Comparison of ENCODE assay signal across 8 cellular contexts in the genomic region with DNA sequence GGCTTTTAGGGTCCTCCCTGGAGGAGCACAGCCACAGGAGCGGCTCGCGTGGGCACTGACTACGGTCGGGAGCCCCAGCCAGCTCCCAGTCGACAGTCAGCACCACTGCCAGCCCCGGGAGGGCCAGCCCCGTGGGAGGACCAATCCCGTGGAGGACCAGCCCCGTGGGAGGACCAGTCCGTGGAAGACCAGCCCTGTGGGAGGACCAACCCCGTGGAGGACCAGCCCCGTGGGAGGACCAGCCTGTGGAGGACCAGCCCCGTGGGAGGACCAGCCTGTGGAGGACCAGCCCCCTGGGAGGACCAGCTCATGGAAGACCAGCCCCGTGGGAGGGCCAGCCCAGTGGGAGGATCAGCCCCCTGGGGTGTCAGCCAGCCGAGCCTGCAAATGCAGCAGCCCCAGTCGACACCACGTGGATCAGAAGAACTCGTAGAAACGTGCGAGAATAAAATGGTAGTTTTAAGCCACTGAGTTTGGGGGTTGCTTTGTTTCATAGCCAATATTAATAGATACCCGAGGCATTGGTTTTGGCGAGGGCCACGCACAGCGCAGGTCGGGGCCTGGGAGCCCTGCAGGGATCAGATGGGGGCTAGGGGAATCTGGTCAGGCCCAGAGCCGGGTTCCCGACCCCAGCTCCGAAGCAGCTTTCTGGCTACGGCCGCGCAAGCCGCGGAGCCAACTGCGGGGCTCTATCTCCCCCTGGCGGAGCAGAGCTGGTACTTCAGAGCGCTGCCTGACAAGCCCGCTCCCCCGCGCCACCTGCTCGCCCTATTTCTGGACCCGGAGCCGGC.
DNase-seq lines count a peak whose midpoint lies in the region; ATAC-seq and TF ChIP-seq lines count a peak whose summit lies in the region.

No MANE protein-coding gene starts in this region.

- no peaks in the 10 kb centered on the region for H3K36me3 Mint-ChIP-seq in activated naive CD4-positive, alpha-beta T cell treated with anti-CD3 and anti-CD28 coated beads for 36 hours (ENCODE audit: low read depth)

- H3K79me1 ChIP-seq in trophoblast cell (ENCODE audit: low read length) = no peaks in the 10 kb centered on the region

- no peak overlapping the region for H3K23ac ChIP-seq in trophoblast cell (ENCODE audit: low read length)

- CTCF ChIA-PET in activated naive CD4-positive, alpha-beta T cell treated with anti-CD3 and anti-CD28 coated beads for 36 hours (lab: Charles Lee) = interaction anchor here (0.6 to 3.3 kb wide), 28 partner anchors 8 to 731 kb away, joined by 3 to 16 read pairs (median 3); no protein-coding TSS in a partner anchor

- no peak overlapping the region for H4K91ac ChIP-seq in trophoblast cell (ENCODE audit: low read depth, low read length)

- H3K27ac Mint-ChIP-seq in activated naive CD4-positive, alpha-beta T cell treated with anti-CD3 and anti-CD28 coated beads for 36 hours = no peak overlapping the region

- ATAC-seq in DND-41 (ENCODE audit: insufficient read depth, low read depth) (peak; percentile 89), GM21619 (IDR thresholded peaks at IDR 0.05; ENCODE audit: unreplicated experiment) (peak; percentile 96)

- TF ChIP-seq CTCF in DND-41 (IDR thresholded peaks at IDR 0.05; ENCODE audit: borderline replicate concordance, extremely low read depth, low read length, poor library complexity, severe bottlenecking) (peak; percentile 67), tibial nerve (IDR thresholded peaks at IDR 0.05) (peak; percentile 85 to 98 (median 94))

- no peak overlapping the region for H2BK12ac ChIP-seq in trophoblast cell (ENCODE audit: low read length)

- H2BK120ac ChIP-seq in trophoblast cell (ENCODE audit: insufficient read depth, low read length, poor library complexity) = no peak overlapping the region

- H3K27me3 ChIP-seq in DND-41 (ENCODE audit: insufficient read depth, low read length, poor library complexity) = peaks cover 19% of the 10 kb centered on the region
- no peaks in the 10 kb centered on the region for H3K27me3 ChIP-seq in trophoblast cell (ENCODE audit: insufficient read depth, low read length)
- H3K27me3 ChIP-seq in tibial nerve = no peaks in the 10 kb centered on the region

- DNase-seq in DND-41 (peak; percentile 52), KBM-7 (peak; percentile 80), SK-MEL-5 (ENCODE audit: low read depth, low spot score) (peak; percentile 64), globus pallidus (ENCODE audit: low spot score) (peak; percentile 71), trophoblast cell (peak; percentile 36 to 74), tibial nerve (ENCODE audit: low spot score in 2 of 2) (peak; percentile 40 to 48)
- DNase-seq in activated naive CD4-positive, alpha-beta T cell treated with anti-CD3 and anti-CD28 coated beads for 36 hours = peak; percentile 74

- TF ChIP-seq EP300 in tibial nerve (IDR thresholded peaks at IDR 0.05) = no peak

- H3K4me2 ChIP-seq in DND-41 (ENCODE audit: insufficient read depth, low read length) (no peak overlapping the region; the same call in 1 of the 2 replicates), trophoblast cell (ENCODE audit: low read length) (peak overlapping the region; percentile 67)

- no peaks in the 10 kb centered on the region for H3K79me2 ChIP-seq in DND-41 (ENCODE audit: insufficient read depth, low read length)
- no peaks in the 10 kb centered on the region for H3K79me2 ChIP-seq in trophoblast cell (ENCODE audit: control insufficient read depth, insufficient read depth, low read length, poor library complexity)

- no peak overlapping the region for H2AK5ac ChIP-seq in trophoblast cell (ENCODE audit: low read length)

- H3K27me3 Mint-ChIP-seq in activated naive CD4-positive, alpha-beta T cell treated with anti-CD3 and anti-CD28 coated beads for 36 hours (ENCODE audit: low read depth) = peaks cover 28% of the 10 kb centered on the region

- no peak overlapping the region for H3K14ac ChIP-seq in trophoblast cell (ENCODE audit: low read length)

- in situ Hi-C loops in KBM-7 (cut with MboI; ENCODE audit: low pct_unique_long_range_greater_than_20kb, low sequenced_read_pairs) (no loop called here), SK-MEL-5 (cut with HindIII; ENCODE audit: low pct_unique_long_range_greater_than_20kb, low sequenced_read_pairs) (no loop called here)

- H3K9me3 ChIP-seq in DND-41 (ENCODE audit: insufficient read depth, low read length, severe bottlenecking) = no peaks in the 10 kb centered on the region
- H3K9me3 ChIP-seq in trophoblast cell (ENCODE audit: insufficient read depth, low read depth, low read length) = no peaks in the 10 kb centered on the region
- H3K9me3 ChIP-seq in tibial nerve = no peaks in the 10 kb centered on the region

- H4K8ac ChIP-seq in trophoblast cell (ENCODE audit: low read depth, low read length) = no peak overlapping the region

- no peak overlapping the region for H3K27ac ChIP-seq in DND-41 (ENCODE audit: low read length)
- H3K27ac ChIP-seq in trophoblast cell (ENCODE audit: low read depth, low read length) = no peak overlapping the region
- peak overlapping the region in 2 of 4 donors; percentile 72 to 74 for H3K27ac ChIP-seq in tibial nerve

- no peaks in the 10 kb centered on the region for H4K20me1 ChIP-seq in DND-41 (ENCODE audit: insufficient read depth, low read length)

- H3K4me3 Mint-ChIP-seq in activated naive CD4-positive, alpha-beta T cell treated with anti-CD3 and anti-CD28 coated beads for 36 hours = peak overlapping the region; percentile 47

- no peak overlapping the region for H4K12ac ChIP-seq in trophoblast cell (ENCODE audit: low read depth, low read length)

- H3K4ac ChIP-seq in trophoblast cell (ENCODE audit: low read depth, low read length) = no peak overlapping the region

- H3K4me1 ChIP-seq in DND-41 (ENCODE audit: insufficient read depth, low read length) = no peaks in the 10 kb centered on the region; the same call in 1 of the 2 replicates
- peaks cover 0 to 3% of the 10 kb centered on the region in 2 experiments for H3K4me1 ChIP-seq in trophoblast cell (ENCODE audit: control insufficient read depth in 1 of 2, insufficient read depth in 2 of 2, low read length in 2 of 2)
- peaks cover 0 to 10% (median 3%) of the 10 kb centered on the region in 4 donors for H3K4me1 ChIP-seq in tibial nerve

- H3K4me1 Mint-ChIP-seq in activated naive CD4-positive, alpha-beta T cell treated with anti-CD3 and anti-CD28 coated beads for 36 hours (ENCODE audit: low read depth) = peaks cover 2% of the 10 kb centered on the region

- H2BK5ac ChIP-seq in trophoblast cell (ENCODE audit: low read depth, low read length, poor library complexity) = no peak overlapping the region

- H3K4me3 ChIP-seq in DND-41 (ENCODE audit: low read depth in 1 of 2, low read length in 2 of 2) (no peak overlapping the region), trophoblast cell (ENCODE audit: low read depth, low read length) (no peak overlapping the region), tibial nerve (peak overlapping the region; percentile 28 to 53 (median 36))

- no peaks in the 10 kb centered on the region for H3K36me3 ChIP-seq in DND-41 (ENCODE audit: insufficient read depth, low read length)
- no peaks in the 10 kb centered on the region for H3K36me3 ChIP-seq in trophoblast cell (ENCODE audit: control insufficient read depth in 1 of 2, insufficient read depth in 2 of 2, low read length in 2 of 2)
- H3K36me3 ChIP-seq in tibial nerve = no peaks in the 10 kb centered on the region

- no peak overlapping the region for H3K9ac ChIP-seq in DND-41 (ENCODE audit: low read depth, low read length)
- no peak overlapping the region for H3K9ac ChIP-seq in trophoblast cell (ENCODE audit: low read length)

- intact Hi-C loops in activated naive CD4-positive, alpha-beta T cell treated with anti-CD3 and anti-CD28 coated beads for 36 hours (cut with micrococcal nuclease) = loop anchor here (1.0 to 5.0 kb wide), 6 partner anchors 79 to 726 kb away; no protein-coding TSS in a partner anchor

- H3K9me3 Mint-ChIP-seq in activated naive CD4-positive, alpha-beta T cell treated with anti-CD3 and anti-CD28 coated beads for 36 hours = no peaks in the 10 kb centered on the region

- H2AFZ ChIP-seq in DND-41 (ENCODE audit: low read depth, low read length) (no peak overlapping the region), trophoblast cell (ENCODE audit: insufficient read depth, low read length, poor library complexity) (peak overlapping the region; percentile 52)

- WGBS in trophoblast cell (ENCODE audit: extremely low coverage, insufficient coverage, insufficient read length) = no CpG with 5 or more reads among the region's 43 CpGs
- 12% methylated on average over 31 to 37 of the region's 43 CpGs for WGBS in tibial nerve, 2 donors

- no peak overlapping the region for H3K18ac ChIP-seq in trophoblast cell (ENCODE audit: low read length)

- TF ChIP-seq POLR2A in tibial nerve (IDR thresholded peaks at IDR 0.05) = no peak

Comparison
In these comparisons a context has a peak if more than half of its experiments do, and no peak if none do; other contexts are left out.
1. H3K4me3 ChIP-seq: peak in tibial nerve (4 of 4); none in DND-41 (0 of 2) and trophoblast cell (single experiment).
2. Peak in every context shown above with its lines, with median percentiles within 50 percentile points of each other: DNase-seq.